In genomic region chr19:46764817-46765291, GRCh38 we compare ENCODE assay signal across 19 cellular contexts. TPM values are rescaled to one million over a fixed set of nuclear protein-coding genes. Genes with fewer than 3 reads are reported as not detected.
DNase-seq lines count a peak whose midpoint lies in the region; ATAC-seq and TF ChIP-seq lines count a peak whose summit lies in the region.
"Had no signal": no experiment of that assay in that cellular context is flagged by ENCODE, and none has a peak within 500 bp of the region (broad histone marks: within the 10 kb centered on the region; RNA-seq: fewer than 3 reads in every experiment).

No MANE protein-coding gene starts in this region.

- H2AFZ ChIP-seq in HCT116 (ENCODE audit: low read depth, low read length, poor library complexity, severe bottlenecking) (no peak overlapping the region), smooth muscle cell (ENCODE audit: low read depth) (no peak overlapping the region)

- H3K4me1 ChIP-seq in HCT116 (ENCODE audit: control insufficient read depth in 1 of 2, insufficient read depth in 2 of 2, low read length in 2 of 2) (peaks cover 18 to 32% of the 10 kb centered on the region in 2 experiments), esophagus (ENCODE audit: control insufficient read depth in 2 of 2, insufficient read depth in 2 of 2, low read length in 1 of 2) (peaks cover 0 to 5% of the 10 kb centered on the region in 2 donors), smooth muscle cell (ENCODE audit: low read depth) (no peaks in the 10 kb centered on the region), uterus (no peaks in the 10 kb centered on the region)

- no peaks in the 10 kb centered on the region for H3K9me2 ChIP-seq in HCT116 (ENCODE audit: insufficient read depth)

- no peaks in the 10 kb centered on the region for H3K27me3 ChIP-seq in HCT116 (ENCODE audit: insufficient read depth, low read length)
- no peaks in the 10 kb centered on the region for H3K27me3 ChIP-seq in esophagus (ENCODE audit: control insufficient read depth in 1 of 2, insufficient read depth in 2 of 2, low read length in 2 of 2)
- no peaks in the 10 kb centered on the region for H3K27me3 ChIP-seq in smooth muscle cell (ENCODE audit: low read depth)
- H3K27me3 ChIP-seq in uterus = no peaks in the 10 kb centered on the region
- H3K27me3 ChIP-seq: ovary, SJSA1 had no signal

- no TSS peak for BruUV-seq in HCT116 (replicated peaks; lab: Mats Ljungman, UMichigan)

- H3K36me3 Mint-ChIP-seq in nephron (ENCODE audit: low read depth) = no peaks in the 10 kb centered on the region
- H3K36me3 Mint-ChIP-seq: activated naive CD8-positive, alpha-beta T cell treated with anti-CD3 and anti-CD28 coated beads for 36 hours had no signal

- CTCF ChIA-PET in HCT116 (lab: Charles Lee) = interaction anchor here (0.6 to 3.4 kb wide), 5 partner anchors 11 to 76 kb away, joined by 3 to 14 read pairs (median 4); no protein-coding TSS in a partner anchor

- TF ChIP-seq CTCF in HCT116 (IDR thresholded peaks at IDR 0.05 in 2 of 3, conservative IDR thresholded peaks at IDR 0.05 in 1 of 3; ENCODE audit: borderline replicate concordance in 1 of 3, insufficient read depth in 1 of 3, low read depth in 2 of 3, low read length in 2 of 3) (no peak), nephron (IDR thresholded peaks at IDR 0.05; ENCODE audit: unreplicated experiment in 3 of 3) (no peak), smooth muscle cell (IDR thresholded peaks at IDR 0.05; ENCODE audit: borderline replicate concordance, insufficient read depth, poor library complexity, severe bottlenecking) (no peak), uterus (IDR thresholded peaks at IDR 0.05) (no peak)

- peak overlapping the region in 2 of 3 experiments; percentile 18 to 19 for H3K27ac Mint-ChIP-seq in nephron
- H3K27ac Mint-ChIP-seq: activated naive CD8-positive, alpha-beta T cell treated with anti-CD3 and anti-CD28 coated beads for 36 hours; H9 had no signal

- H3K36me3 ChIP-seq in HCT116 (ENCODE audit: control insufficient read depth in 1 of 2, insufficient read depth in 2 of 2, low read length in 2 of 2) = no peaks in the 10 kb centered on the region
- H3K36me3 ChIP-seq in esophagus (ENCODE audit: control insufficient read depth in 2 of 2, insufficient read depth in 2 of 2, low read length in 1 of 2) = no peaks in the 10 kb centered on the region
- H3K36me3 ChIP-seq in smooth muscle cell (ENCODE audit: low read depth) = no peaks in the 10 kb centered on the region
- H3K36me3 ChIP-seq in uterus = no peaks in the 10 kb centered on the region
- H3K36me3 ChIP-seq: ovary, SJSA1 had no signal

- 49 to 51% methylated on average over 11 of the region's 11 CpGs for WGBS in esophagus, 2 donors
- 90% methylated on average over 11 of the region's 11 CpGs for WGBS in smooth muscle cell (ENCODE audit: low lambda C conversion rate)

- TF ChIP-seq POLR2A in HCT116 (IDR thresholded peaks at IDR 0.05; ENCODE audit: borderline replicate concordance, extremely low read depth, insufficient read depth, insufficient read length) = no peak
- no peak for TF ChIP-seq POLR2A in uterus (IDR thresholded peaks at IDR 0.05)

- intact Hi-C loops in HCT116 (cut with micrococcal nuclease) = no loop called here
- intact Hi-C loops in uterus (cut with DNase I; ENCODE audit: low total_unique reads) = no loop called here

- H3K9me3 Mint-ChIP-seq in nephron = no peaks in the 10 kb centered on the region
- H3K9me3 Mint-ChIP-seq: activated naive CD8-positive, alpha-beta T cell treated with anti-CD3 and anti-CD28 coated beads for 36 hours; activated T-cell treated with anti-CD3 and anti-CD28 coated beads, Interleukin-2, amount 50 U/mL, for 4 hours; H9 had no signal

- H4K20me1 ChIP-seq in HCT116 (ENCODE audit: insufficient read depth) (no peaks in the 10 kb centered on the region), smooth muscle cell (ENCODE audit: low read depth) (peaks cover 4% of the 10 kb centered on the region)

- H3K4me3 ChIP-seq in HCT116 (replicated peaks in 1 of 2; ENCODE audit: low read depth in 1 of 2, low read length in 2 of 2) = no peak overlapping the region
- no peak overlapping the region for H3K4me3 ChIP-seq in esophagus (ENCODE audit: low read depth in 1 of 2, low read length in 2 of 2)
- H3K4me3 ChIP-seq in smooth muscle cell = no peak overlapping the region
- no peak overlapping the region for H3K4me3 ChIP-seq in uterus
- H3K4me3 ChIP-seq: ovary, SJSA1 had no signal

- H3K27me3 Mint-ChIP-seq in nephron (ENCODE audit: low read depth) = no peaks in the 10 kb centered on the region
- H3K27me3 Mint-ChIP-seq: activated naive CD8-positive, alpha-beta T cell treated with anti-CD3 and anti-CD28 coated beads for 36 hours had no signal

- ATAC-seq in HCT116 = peak; percentile 48
- no peak for ATAC-seq in SK-N-SH treated with all-trans-retinoic acid at 6 μM for 48 hours
- ATAC-seq: activated T-cell treated with anti-CD3 and anti-CD28 coated beads, Interleukin-2, amount 50 U/mL, for 4 hours; stimulated activated naive CD8-positive, alpha-beta T cell treated with anti-CD3 and anti-CD28 coated beads, Interleukin-15, Interleukin-2, amounts not matched to agents 100 U/mL and 50 U/mL, for 24 hours had no signal

- peaks cover 5% of the 10 kb centered on the region for H3F3A ChIP-seq in smooth muscle cell (ENCODE audit: low read depth)

- no peak for TF ChIP-seq RAD21 in HCT116 (IDR thresholded peaks at IDR 0.05; ENCODE audit: low read depth)

- H3K79me2 ChIP-seq in HCT116 (ENCODE audit: insufficient read depth, low read length) (no peaks in the 10 kb centered on the region), smooth muscle cell (ENCODE audit: low read depth) (no peaks in the 10 kb centered on the region)

- POLR2A ChIA-PET in HCT116 (lab: Charles Lee) = interaction anchor here (0.8 kb wide), 1 partner anchor 19 kb away, joined by 3 read pairs; no protein-coding TSS in a partner anchor

- no peak overlapping the region for H3K4me3 Mint-ChIP-seq in nephron
- H3K4me3 Mint-ChIP-seq: activated naive CD8-positive, alpha-beta T cell treated with anti-CD3 and anti-CD28 coated beads for 36 hours; activated T-cell treated with anti-CD3 and anti-CD28 coated beads, Interleukin-2, amount 50 U/mL, for 4 hours; H9 had no signal

- H3K4me2 ChIP-seq in HCT116 (ENCODE audit: low read length) (peak overlapping the region; percentile 1; the same call in 1 of the 2 replicates), smooth muscle cell (no peak overlapping the region)

- H3K9me3 ChIP-seq in HCT116 (ENCODE audit: control insufficient read depth in 1 of 2, insufficient read depth in 1 of 2, low read depth in 1 of 2, low read length in 2 of 2) = no peaks in the 10 kb centered on the region
- H3K9me3 ChIP-seq in esophagus (ENCODE audit: control insufficient read depth in 2 of 2, insufficient read depth in 1 of 2, low read depth in 1 of 2, low read length in 1 of 2) = no peaks in the 10 kb centered on the region
- H3K9me3 ChIP-seq in smooth muscle cell (replicated peaks; ENCODE audit: low read depth) = no peaks in the 10 kb centered on the region
- H3K9me3 ChIP-seq in uterus = no peaks in the 10 kb centered on the region
- H3K9me3 ChIP-seq: Caco-2, ovary, SJSA1 had no signal

- H3K27ac ChIP-seq in HCT116 (ENCODE audit: low read depth, low read length) = no peak overlapping the region
- H3K27ac ChIP-seq in esophagus (ENCODE audit: low read depth in 2 of 2, low read length in 1 of 2) = peak overlapping the region; percentile 93 to 97
- no peak overlapping the region for H3K27ac ChIP-seq in smooth muscle cell (ENCODE audit: low read depth)
- no peak overlapping the region for H3K27ac ChIP-seq in uterus
- H3K27ac ChIP-seq: ovary, SJSA1 had no signal

- no peak for DNase-seq in HCT116 (ENCODE audit: low read depth, low spot score)
- peak; percentile 41 for DNase-seq in MV-4-11 (lab: John Stamatoyannopoulos, UW)
- no peak for DNase-seq in A172 (ENCODE audit: low spot score)
- no peak for DNase-seq in smooth muscle cell (lab: John Stamatoyannopoulos, UW; ENCODE audit: unreplicated experiment)
- DNase-seq in uterus = no peak
- DNase-seq: activated naive CD8-positive, alpha-beta T cell treated with anti-CD3 and anti-CD28 coated beads for 36 hours; activated T-cell treated with anti-CD3 and anti-CD28 coated beads, Interleukin-2, amount 50 U/mL, for 4 hours; Caco-2; GF-D8; H9; midbrain; NCI-H1417 treated with DMSO at 0.1 percent for 48 hours; NCI-H446 treated with DMSO at 0.1 percent for 48 hours; ovary; stimulated activated naive CD8-positive, alpha-beta T cell treated with anti-CD3 and anti-CD28 coated beads, Interleukin-15, Interleukin-2, amounts not matched to agents 100 U/mL and 50 U/mL, for 24 hours had no signal

- H3K4me1 Mint-ChIP-seq in nephron = peaks cover 20% of the 10 kb centered on the region

- RAD21 ChIA-PET in HCT116 (lab: Charles Lee; ENCODE audit: low non-redundant PET in 1 of 2, low total read pairs in 2 of 2, uncharacterized antibody in 2 of 2, unreplicated experiment in 2 of 2) = no interaction called here

- no peak overlapping the region for H3K9ac ChIP-seq in HCT116 (ENCODE audit: low read length)
- H3K9ac ChIP-seq in smooth muscle cell (ENCODE audit: low read depth) = no peak overlapping the region

TF ChIP-seq in HCT116, 20 proteins besides CTCF, POLR2A, EP300 and RAD21 (continues in another document):
- no peak for TF ChIP-seq ELF1 (IDR thresholded peaks at IDR 0.05; ENCODE audit: borderline replicate concordance, low read depth)

RNA-seq across cellular contexts. Expression of gene STRN4, which starts 18.6 kb away (rescaled TPM):
- 107 TPM for total RNA-seq in HCT116 (2021; ENCODE audit: unreplicated experiment)
- polyA plus RNA-seq in HCT116 (2012) = 95.1 and 137 TPM in 2 replicates
- 10 to 100 TPM; 53.2 to 55.6 TPM for polyA plus RNA-seq in esophagus
- 35.5 and 47.9 TPM in 2 replicates for total RNA-seq in A172 (2014; rRNA removed; shearing (Covaris generic))
- 47.1 and 55.7 TPM in 2 replicates for total RNA-seq in smooth muscle cell
- 69.1 and 72.1 TPM in 2 replicates for polyA plus RNA-seq in smooth muscle cell
- total RNA-seq in uterus = 100 to 1,000 TPM in 1 of 4 donors, 10 to 100 TPM in 3; 55.1 to 109 (median 81.8) TPM

RNA-seq across cellular contexts. Expression of gene FKRP, which starts 19.0 kb away (rescaled TPM):
- 19.4 TPM for total RNA-seq in HCT116 (2021; ENCODE audit: unreplicated experiment)
- 9.0 and 13.3 TPM in 2 replicates for polyA plus RNA-seq in HCT116 (2012)
- polyA plus RNA-seq in esophagus = 10 to 100 TPM in 1 of 2 donors, 1 to 10 TPM in 1; 7.1 to 10.1 TPM
- total RNA-seq in A172 (2014; rRNA removed; shearing (Covaris generic)) = 6.4 and 14.2 TPM in 2 replicates
- 13.8 and 35.2 TPM in 2 replicates for total RNA-seq in smooth muscle cell
- 18.9 and 27.2 TPM in 2 replicates for polyA plus RNA-seq in smooth muscle cell
- 100 to 1,000 TPM in 1 of 4 donors, 10 to 100 TPM in 2, 1 to 10 TPM in 1; 7.4 to 154 (median 22.1) TPM for total RNA-seq in uterus

RNA-seq across cellular contexts. Expression of gene SLC1A5, which starts 23.5 kb away (rescaled TPM):
- total RNA-seq in HCT116 (2021; ENCODE audit: unreplicated experiment) (284 TPM), smooth muscle cell (101 TPM in 2 replicates), uterus (10 to 100 TPM; 13.8 to 78.0 (median 32.4) TPM)
- polyA plus RNA-seq in HCT116 (2012) = 346 and 361 TPM in 2 replicates
- polyA plus RNA-seq in esophagus (10 to 100 TPM; 40.3 to 84.4 TPM), smooth muscle cell (224 and 231 TPM in 2 replicates)
- 57.2 and 58.7 TPM in 2 replicates for total RNA-seq in A172 (2014; rRNA removed; shearing (Covaris generic))

RNA-seq across cellular contexts. Expression of gene PRKD2, which starts 47.9 kb away (rescaled TPM):
- total RNA-seq in HCT116 (2021; ENCODE audit: unreplicated experiment) (73.5 TPM), smooth muscle cell (8.6 and 24.2 TPM in 2 replicates), uterus (10 to 100 TPM; 30.8 to 85.7 (median 41.7) TPM)
- 62.1 and 81.0 TPM in 2 replicates for polyA plus RNA-seq in HCT116 (2012)
- polyA plus RNA-seq in esophagus (10 to 100 TPM; 30.1 to 34.7 TPM), smooth muscle cell (34.6 and 45.9 TPM in 2 replicates)
- 13.3 and 18.8 TPM in 2 replicates for total RNA-seq in A172 (2014; rRNA removed; shearing (Covaris generic))

Comparison
In these comparisons a context has a peak if more than half of its experiments do, and no peak if none do; other contexts are left out.
1. H3K27ac ChIP-seq: peak in esophagus (2 of 2); none in HCT116 (single experiment), smooth muscle cell (single experiment) and uterus (0 of 2).